Comparison of ENCODE assay signal across 28 cellular contexts in the genomic region with DNA sequence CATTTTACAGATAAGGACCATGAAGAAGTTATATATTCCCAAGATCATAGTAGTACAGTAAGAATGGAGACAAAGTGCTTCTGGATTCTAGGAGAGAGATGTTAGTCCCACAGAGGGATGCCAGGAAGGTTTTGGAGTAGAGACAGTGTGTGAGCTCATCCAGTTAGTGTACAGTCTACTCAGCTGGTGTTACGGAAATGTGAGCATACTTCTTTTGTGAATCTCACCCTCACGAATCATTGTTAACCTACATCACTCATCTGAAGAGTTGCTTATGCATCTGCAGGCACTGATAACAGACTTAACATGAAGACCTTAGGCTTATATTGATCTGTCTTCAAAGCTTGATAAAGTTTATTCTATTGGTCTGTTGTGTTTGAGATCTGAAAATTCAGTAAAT.
"Had no signal": no experiment of that assay in that cellular context is flagged by ENCODE, and none has a peak within 500 bp of the region (broad histone marks: within the 10 kb centered on the region; RNA-seq: fewer than 3 reads in every experiment).

No MANE protein-coding gene starts in this region.

- H3K4me1 ChIP-seq: ascending aorta, gastroesophageal sphincter, lower lobe of right lung, suprapubic skin, tibial artery, upper lobe of right lung had no signal

- H3K27me3 ChIP-seq: ascending aorta, dorsolateral prefrontal cortex, gastroesophageal sphincter, suprapubic skin, tibial artery, upper lobe of right lung had no signal

- H3K36me3 ChIP-seq: ascending aorta, gastroesophageal sphincter, lower lobe of right lung, suprapubic skin, tibial artery, upper lobe of right lung had no signal

- H3K36me3 Mint-ChIP-seq: activated naive CD4-positive, alpha-beta T cell treated with anti-CD3 and anti-CD28 coated beads, Interleukin-2, amount 10 ng/mL, durations not matched to agents 7 days and 5 days; activated naive CD8-positive, alpha-beta T cell treated with anti-CD3 and anti-CD28 coated beads, Interleukin-2, amount 10 ng/mL, durations not matched to agents 7 days and 5 days; brain; naive thymus-derived CD8-positive, alpha-beta T cell had no signal

- H3K27ac Mint-ChIP-seq: activated naive CD4-positive, alpha-beta T cell treated with anti-CD3 and anti-CD28 coated beads, Interleukin-2, amount 10 ng/mL, durations not matched to agents 7 days and 5 days; activated naive CD8-positive, alpha-beta T cell treated with anti-CD3 and anti-CD28 coated beads, Interleukin-2, amount 10 ng/mL, durations not matched to agents 7 days and 5 days; activated T-cell treated with anti-CD3 and anti-CD28 coated beads, Interleukin-2, amount 50 U/mL, for 24 hours; naive thymus-derived CD8-positive, alpha-beta T cell had no signal

- H3K9me3 Mint-ChIP-seq: activated naive CD4-positive, alpha-beta T cell treated with anti-CD3 and anti-CD28 coated beads, Interleukin-2, amount 10 ng/mL, durations not matched to agents 7 days and 5 days; activated T-cell treated with anti-CD3 and anti-CD28 coated beads, Interleukin-2, amount 50 U/mL, for 24 hours; neural crest cell had no signal

- H3K9me3 ChIP-seq: ascending aorta, gastroesophageal sphincter, suprapubic skin, tibial artery, upper lobe of right lung had no signal

- H3K4me3 ChIP-seq: ascending aorta, coronary artery, dorsolateral prefrontal cortex, gastroesophageal sphincter, lower lobe of right lung, suprapubic skin, tibial artery, upper lobe of right lung had no signal

- DNase-seq: activated CD4-positive, alpha-beta T cell treated with anti-CD3 and anti-CD28 coated beads for 48 hours; activated CD4-positive, alpha-beta T cell treated with anti-CD3 and anti-CD28 coated beads, Interleukin-2, amount 50 U/mL, for 48 hours; activated CD8-positive, alpha-beta memory T cell treated with anti-CD3 and anti-CD28 coated beads, Interleukin-2, amount 50 U/mL, for 48 hours; activated gamma-delta T cell; activated naive CD4-positive, alpha-beta T cell treated with anti-CD3 and anti-CD28 coated beads, Interleukin-2, amount 10 ng/mL, durations not matched to agents 7 days and 5 days; activated naive CD8-positive, alpha-beta T cell treated with anti-CD3 and anti-CD28 coated beads, Interleukin-2, amount 10 ng/mL, durations not matched to agents 7 days and 5 days; activated T-cell treated with anti-CD3 and anti-CD28 coated beads, Interleukin-2, amount 50 U/mL, for 24 hours; dorsolateral prefrontal cortex; effector memory CD4-positive, alpha-beta T cell; hippocampal formation; lower lobe of right lung; mesenchymal stem cell; naive thymus-derived CD8-positive, alpha-beta T cell; occipital lobe; right cardiac atrium; stimulated activated CD4-positive, alpha-beta T cell treated with anti-CD3 and anti-CD28 coated beads, Interleukin-15, amount 100 ng/mL, for 24 hours; stimulated activated CD4-positive, alpha-beta T cell treated with anti-CD3 and anti-CD28 coated beads, Interleukin-2, amount 100 ng/mL, for 24 hours; stimulated activated naive CD4-positive, alpha-beta T cell; T-helper 1 cell; tibial artery; upper lobe of right lung had no signal

- H3K4me1 Mint-ChIP-seq: activated naive CD4-positive, alpha-beta T cell treated with anti-CD3 and anti-CD28 coated beads, Interleukin-2, amount 10 ng/mL, durations not matched to agents 7 days and 5 days; activated naive CD8-positive, alpha-beta T cell treated with anti-CD3 and anti-CD28 coated beads, Interleukin-2, amount 10 ng/mL, durations not matched to agents 7 days and 5 days; naive thymus-derived CD8-positive, alpha-beta T cell had no signal

- H3K27ac ChIP-seq: ascending aorta, coronary artery, dorsolateral prefrontal cortex, gastroesophageal sphincter, lower lobe of right lung, suprapubic skin, tibial artery, upper lobe of right lung, VCaP had no signal

- H3K4me3 Mint-ChIP-seq: activated naive CD4-positive, alpha-beta T cell treated with anti-CD3 and anti-CD28 coated beads, Interleukin-2, amount 10 ng/mL, durations not matched to agents 7 days and 5 days; activated naive CD8-positive, alpha-beta T cell treated with anti-CD3 and anti-CD28 coated beads, Interleukin-2, amount 10 ng/mL, durations not matched to agents 7 days and 5 days; activated T-cell treated with anti-CD3 and anti-CD28 coated beads, Interleukin-2, amount 50 U/mL, for 24 hours; brain; naive thymus-derived CD8-positive, alpha-beta T cell; neural crest cell had no signal

- H3K27me3 Mint-ChIP-seq: activated naive CD8-positive, alpha-beta T cell treated with anti-CD3 and anti-CD28 coated beads, Interleukin-2, amount 10 ng/mL, durations not matched to agents 7 days and 5 days; activated T-cell treated with anti-CD3 and anti-CD28 coated beads, Interleukin-2, amount 50 U/mL, for 24 hours had no signal
